Comparison of ENCODE assay signal across 22 cellular contexts in genomic region chr17:395974-396373, GRCh38.
"Had no signal": no experiment of that assay in that cellular context is flagged by ENCODE, and none has a peak within 500 bp of the region (broad histone marks: within the 10 kb centered on the region; RNA-seq: fewer than 3 reads in every experiment).

No MANE protein-coding gene starts in this region.

- H3K27ac ChIP-seq: coronary artery, dorsolateral prefrontal cortex, esophagus muscularis mucosa, foreskin keratinocyte, gastrocnemius medialis, heart right ventricle, left lung, lower lobe of right lung had no signal

- H3K4me1 ChIP-seq: esophagus muscularis mucosa, foreskin keratinocyte, gastrocnemius medialis had no signal

- H3K36me3 ChIP-seq: esophagus muscularis mucosa, gastrocnemius medialis, heart right ventricle, left lung, lower lobe of right lung had no signal

- H3K9me3 ChIP-seq: esophagus muscularis mucosa, gastrocnemius medialis, heart right ventricle, left lung, lower lobe of right lung had no signal

- H3K4me3 Mint-ChIP-seq: mesothelial cell of epicardium had no signal

- DNase-seq: dermis blood vessel endothelial cell; dorsolateral prefrontal cortex; effector CD4-positive, alpha-beta T cell; effector memory CD4-positive, alpha-beta T cell; foreskin keratinocyte; gastrocnemius medialis; glutamatergic neuron; head of caudate nucleus; heart right ventricle; hippocampal formation; left cardiac atrium; left lung; left ventricle myocardium superior; lower lobe of right lung; mesenchymal stem cell had no signal

- H3K27ac Mint-ChIP-seq: mesothelial cell of epicardium had no signal

- H3K36me3 Mint-ChIP-seq: mesothelial cell of epicardium had no signal

- H3K4me3 ChIP-seq: coronary artery, dorsolateral prefrontal cortex, esophagus muscularis mucosa, gastrocnemius medialis, heart right ventricle, left lung, lower lobe of right lung had no signal

- H3K27me3 ChIP-seq: foreskin keratinocyte, left lung had no signal

- FAIRE-seq: colon, endothelial cell of umbilical vein, islet of Langerhans, keratinocyte had no signal

- ATAC-seq: foreskin keratinocyte, gastrocnemius medialis, heart right ventricle, left cardiac atrium, left ventricle myocardium superior had no signal
